Comparison of ENCODE assay signal across 8 cellular contexts in the genomic region with DNA sequence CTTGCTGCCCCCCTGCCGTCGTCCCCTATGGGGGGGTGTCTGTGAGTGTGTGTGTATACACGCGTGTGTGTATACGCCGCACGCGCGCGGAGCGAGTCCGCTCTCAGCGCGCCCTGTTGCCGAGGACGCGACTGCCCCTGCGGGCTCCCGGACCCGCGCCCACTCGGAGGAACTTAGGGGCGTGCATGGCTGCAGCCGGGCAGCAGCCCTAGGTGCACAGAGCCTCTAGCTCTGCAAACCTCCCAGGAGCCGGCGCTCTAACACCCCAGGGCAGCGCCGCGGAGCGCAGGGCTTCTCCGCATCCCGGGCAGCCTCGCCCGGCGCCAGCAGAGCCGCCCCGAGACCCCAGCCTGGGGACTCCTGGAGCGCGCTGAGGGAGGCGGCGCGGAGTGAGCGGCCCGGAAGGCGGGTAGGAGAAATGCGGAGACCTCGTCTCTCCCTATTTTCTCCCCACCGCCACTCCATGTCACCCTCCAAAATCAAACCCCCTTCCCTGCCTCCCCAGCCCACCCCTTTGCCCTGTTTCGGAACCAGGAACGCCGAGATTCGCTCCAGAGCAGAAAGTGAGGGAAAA. TPM values are rescaled to one million over a fixed set of nuclear protein-coding genes. Genes with fewer than 3 reads are reported as not detected.
A peak's percentile ranks its signal among the peaks of the same experiment; 100 is the strongest.
DNase-seq lines count a peak whose midpoint lies in the region; ATAC-seq and TF ChIP-seq lines count a peak whose summit lies in the region.

No MANE protein-coding gene starts in this region.

- H3K9me3 ChIP-seq in HUES6 (ENCODE audit: control insufficient read depth, insufficient read depth, low read depth, low read length) (no peaks in the 10 kb centered on the region), ectodermal cell (ENCODE audit: control insufficient read depth, low read length) (no peaks in the 10 kb centered on the region)

- H3K4me3 ChIP-seq in HUES6 (ENCODE audit: low read depth, low read length) (peak overlapping the region; percentile 60), ectodermal cell (ENCODE audit: insufficient read depth, low read depth, low read length) (peak overlapping the region; percentile 71)

- POLR2A ChIA-PET in WTC11 (lab: Charles Lee), result interaction anchor here (1.0 kb wide), 1 partner anchor 59 kb away, joined by 3 read pairs; no protein-coding TSS in a partner anchor

- no peak overlapping the region for H3K27ac Mint-ChIP-seq in WTC11

- peaks cover 7% of the 10 kb centered on the region for H3K9me3 Mint-ChIP-seq in WTC11

- H3K4me3 Mint-ChIP-seq in WTC11, result peak overlapping the region; percentile 94

- H3K9ac ChIP-seq in HUES6 (ENCODE audit: low read length), result peak overlapping the region; percentile 39

- peaks cover 22% of the 10 kb centered on the region for H3K4me1 Mint-ChIP-seq in WTC11

- peak; percentile 3; the same call in 1 of the 2 replicates for TF ChIP-seq CTCF in AG09319 (IDR thresholded peaks at IDR 0.05; ENCODE audit: low read depth, low read length)
- TF ChIP-seq CTCF in GM13977 (IDR thresholded peaks at IDR 0.05; ENCODE audit: extremely low read depth, insufficient read depth, missing control alignments), result peak; percentile 38
- TF ChIP-seq CTCF in WTC11 (IDR thresholded peaks at IDR 0.05), result no peak

- H3K27me3 Mint-ChIP-seq in WTC11 (ENCODE audit: low read depth), result peaks cover 43% of the 10 kb centered on the region

- CTCF ChIA-PET in WTC11 (lab: Charles Lee), result interaction anchor here (0.6 to 1.0 kb wide), 3 partner anchors 50 to 130 kb away, joined by 3 read pairs; no protein-coding TSS in a partner anchor

- H3K36me3 Mint-ChIP-seq in WTC11, result no peaks in the 10 kb centered on the region

- H3K27me3 ChIP-seq in HUES6 (ENCODE audit: control insufficient read depth, insufficient read depth, low read length) (peaks cover 60% of the 10 kb centered on the region), ectodermal cell (ENCODE audit: control insufficient read depth, insufficient read depth, low read length, poor library complexity, severe bottlenecking) (peaks cover 51% of the 10 kb centered on the region)

- H3K27ac ChIP-seq in HUES6 (ENCODE audit: low read depth, low read length), result no peak overlapping the region
- H3K27ac ChIP-seq in ectodermal cell (ENCODE audit: insufficient read depth, low read depth, low read length, poor library complexity, severe bottlenecking), result no peak overlapping the region
- peak overlapping the region; percentile 96 for H3K27ac ChIP-seq in temporal lobe (ENCODE audit: low read depth, low read length)

- H3K4me1 ChIP-seq in HUES6 (ENCODE audit: control insufficient read depth, insufficient read depth, low read length) (peaks cover 26% of the 10 kb centered on the region), ectodermal cell (ENCODE audit: control insufficient read depth, insufficient read depth, low read length) (peaks cover 23% of the 10 kb centered on the region)

- in situ Hi-C loops in GM13977 (cut with MboI; ENCODE audit: low pct_unique_long_range_greater_than_20kb, low sequenced_read_pairs, unreplicated experiment), result no loop called here

- H3K36me3 ChIP-seq in HUES6 (ENCODE audit: control insufficient read depth, insufficient read depth, low read length) (no peaks in the 10 kb centered on the region), ectodermal cell (ENCODE audit: control insufficient read depth, insufficient read depth, low read length) (no peaks in the 10 kb centered on the region)

- ATAC-seq in WTC11 (peak; percentile 16), GM21360 (IDR thresholded peaks at IDR 0.05; ENCODE audit: unreplicated experiment) (no peak)

- WGBS in ectodermal cell, 2 experiments, result 0 to 1% methylated on average over 52 of the region's 52 CpGs

- DNase-seq in AG09319 (ENCODE audit: extremely low read depth, low read depth) (no peak), GM13977 (ENCODE audit: low spot score) (peak; percentile 43), WTC11 (ENCODE audit: low spot score) (peak; percentile 42), medulla oblongata (ENCODE audit: extremely low spot score) (peak; percentile 48)

TF ChIP-seq in WTC11, 78 proteins besides CTCF, POLR2A, EP300 and RAD21 (continues in another document):
- TF ChIP-seq NR1H2 (CRISPR knock-in tag; IDR thresholded peaks at IDR 0.05) (no peak), SMAD3 (CRISPR knock-in tag; IDR thresholded peaks at IDR 0.05; ENCODE audit: borderline replicate concordance) (no peak), TCF7 (CRISPR knock-in tag; IDR thresholded peaks at IDR 0.05; ENCODE audit: low read depth) (0 out of 2 replicates have a peak, but pooled peaks have one; percentile 53), JAZF1 (CRISPR knock-in tag; IDR thresholded peaks at IDR 0.05) (no peak), ZNF138 (CRISPR knock-in tag; conservative IDR thresholded peaks at IDR 0.05) (no peak), MYBL2 (CRISPR knock-in tag; IDR thresholded peaks at IDR 0.05) (peak; percentile 49; the same call in 1 of the 2 replicates), ZNF263 (CRISPR knock-in tag; IDR thresholded peaks at IDR 0.05; ENCODE audit: low read depth) (no peak), TEAD1 (CRISPR knock-in tag; IDR thresholded peaks at IDR 0.05) (no peak), PRRX2 (CRISPR knock-in tag; IDR thresholded peaks at IDR 0.05) (no peak)
- TF ChIP-seq, protein P1, sequence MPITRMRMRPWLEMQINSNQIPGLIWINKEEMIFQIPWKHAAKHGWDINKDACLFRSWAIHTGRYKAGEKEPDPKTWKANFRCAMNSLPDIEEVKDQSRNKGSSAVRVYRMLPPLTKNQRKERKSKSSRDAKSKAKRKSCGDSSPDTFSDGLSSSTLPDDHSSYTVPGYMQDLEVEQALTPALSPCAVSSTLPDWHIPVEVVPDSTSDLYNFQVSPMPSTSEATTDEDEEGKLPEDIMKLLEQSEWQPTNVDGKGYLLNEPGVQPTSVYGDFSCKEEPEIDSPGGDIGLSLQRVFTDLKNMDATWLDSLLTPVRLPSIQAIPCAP (CRISPR knock-in tag; IDR thresholded peaks at IDR 0.05), result 0 out of 2 replicates have a peak, but pooled peaks have one; percentile 11
- TF ChIP-seq, protein P2, sequence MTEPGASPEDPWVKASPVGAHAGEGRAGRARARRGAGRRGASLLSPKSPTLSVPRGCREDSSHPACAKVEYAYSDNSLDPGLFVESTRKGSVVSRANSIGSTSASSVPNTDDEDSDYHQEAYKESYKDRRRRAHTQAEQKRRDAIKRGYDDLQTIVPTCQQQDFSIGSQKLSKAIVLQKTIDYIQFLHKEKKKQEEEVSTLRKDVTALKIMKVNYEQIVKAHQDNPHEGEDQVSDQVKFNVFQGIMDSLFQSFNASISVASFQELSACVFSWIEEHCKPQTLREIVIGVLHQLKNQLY (CRISPR knock-in tag; IDR thresholded peaks at IDR 0.05), result no peak
- TF ChIP-seq, protein P3, sequence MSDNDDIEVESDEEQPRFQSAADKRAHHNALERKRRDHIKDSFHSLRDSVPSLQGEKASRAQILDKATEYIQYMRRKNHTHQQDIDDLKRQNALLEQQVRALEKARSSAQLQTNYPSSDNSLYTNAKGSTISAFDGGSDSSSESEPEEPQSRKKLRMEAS (CRISPR knock-in tag; IDR thresholded peaks at IDR 0.05), result peak; percentile 43; the same call in 1 of the 2 replicates
- TF ChIP-seq, protein P4, sequence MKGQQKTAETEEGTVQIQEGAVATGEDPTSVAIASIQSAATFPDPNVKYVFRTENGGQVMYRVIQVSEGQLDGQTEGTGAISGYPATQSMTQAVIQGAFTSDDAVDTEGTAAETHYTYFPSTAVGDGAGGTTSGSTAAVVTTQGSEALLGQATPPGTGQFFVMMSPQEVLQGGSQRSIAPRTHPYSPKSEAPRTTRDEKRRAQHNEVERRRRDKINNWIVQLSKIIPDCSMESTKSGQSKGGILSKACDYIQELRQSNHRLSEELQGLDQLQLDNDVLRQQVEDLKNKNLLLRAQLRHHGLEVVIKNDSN (CRISPR knock-in tag; IDR thresholded peaks at IDR 0.05), result no peak
- TF ChIP-seq, protein P5, sequence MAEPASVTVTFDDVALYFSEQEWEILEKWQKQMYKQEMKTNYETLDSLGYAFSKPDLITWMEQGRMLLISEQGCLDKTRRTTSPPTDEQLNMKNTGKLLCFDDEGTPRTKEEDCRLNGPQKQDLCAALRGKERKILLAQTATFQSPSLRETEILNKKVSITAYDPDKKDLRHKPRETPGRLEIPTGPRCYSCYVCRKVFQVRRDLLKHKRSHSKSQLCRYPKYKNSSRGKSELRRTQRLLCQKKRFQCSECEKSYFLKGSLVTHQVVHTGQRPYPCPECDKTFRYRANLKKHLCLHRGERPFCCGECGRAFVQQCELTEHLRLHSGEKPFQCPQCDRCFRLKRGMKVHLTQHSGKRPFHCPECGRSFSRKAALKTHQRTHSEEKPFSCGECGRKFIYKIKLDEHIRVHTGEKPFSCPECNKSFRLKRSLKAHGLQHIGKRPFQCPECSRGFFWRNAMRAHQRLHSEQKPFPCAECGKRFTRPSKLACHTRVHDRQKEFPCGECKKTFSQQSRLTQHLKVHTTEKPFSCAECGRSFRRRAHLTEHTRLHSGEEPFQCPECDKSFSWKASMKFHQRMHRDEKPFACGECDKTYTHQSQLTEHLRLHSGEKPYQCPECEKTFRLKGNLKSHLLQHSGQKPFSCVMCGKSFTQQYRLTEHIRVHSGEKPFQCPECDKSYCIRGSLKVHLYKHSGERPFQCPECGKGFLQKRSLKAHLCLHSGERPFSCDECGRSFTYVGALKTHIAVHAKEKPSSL (CRISPR knock-in tag; conservative IDR thresholded peaks at IDR 0.05), result no peak
- TF ChIP-seq, protein P6, sequence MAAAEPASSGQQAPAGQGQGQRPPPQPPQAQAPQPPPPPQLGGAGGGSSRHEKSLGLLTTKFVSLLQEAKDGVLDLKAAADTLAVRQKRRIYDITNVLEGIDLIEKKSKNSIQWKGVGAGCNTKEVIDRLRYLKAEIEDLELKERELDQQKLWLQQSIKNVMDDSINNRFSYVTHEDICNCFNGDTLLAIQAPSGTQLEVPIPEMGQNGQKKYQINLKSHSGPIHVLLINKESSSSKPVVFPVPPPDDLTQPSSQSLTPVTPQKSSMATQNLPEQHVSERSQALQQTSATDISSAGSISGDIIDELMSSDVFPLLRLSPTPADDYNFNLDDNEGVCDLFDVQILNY (CRISPR knock-in tag; IDR thresholded peaks at IDR 0.05), result 0 out of 2 replicates have a peak, but pooled peaks have one; percentile 4

RNA-seq across cellular contexts. Expression of a gene that starts 0.6 kb away (rescaled TPM):
- 13.1 to 15.6 TPM (median 13.5 TPM) in 3 replicates for total RNA-seq in WTC11 (2021)
- 17.1 TPM for polyA plus RNA-seq in ectodermal cell (2013, experiment 1 of 4)
- 18.1 TPM for polyA plus RNA-seq in ectodermal cell (2013, experiment 2 of 4)
- 11.2 TPM for polyA plus RNA-seq in ectodermal cell (2013, experiment 3 of 4)
- polyA plus RNA-seq in ectodermal cell (2013, experiment 4 of 4), result 12.5 TPM
- 6.1 TPM for total RNA-seq in temporal lobe
